ENCODE assay signal across 1 cellular context in the genomic region with DNA sequence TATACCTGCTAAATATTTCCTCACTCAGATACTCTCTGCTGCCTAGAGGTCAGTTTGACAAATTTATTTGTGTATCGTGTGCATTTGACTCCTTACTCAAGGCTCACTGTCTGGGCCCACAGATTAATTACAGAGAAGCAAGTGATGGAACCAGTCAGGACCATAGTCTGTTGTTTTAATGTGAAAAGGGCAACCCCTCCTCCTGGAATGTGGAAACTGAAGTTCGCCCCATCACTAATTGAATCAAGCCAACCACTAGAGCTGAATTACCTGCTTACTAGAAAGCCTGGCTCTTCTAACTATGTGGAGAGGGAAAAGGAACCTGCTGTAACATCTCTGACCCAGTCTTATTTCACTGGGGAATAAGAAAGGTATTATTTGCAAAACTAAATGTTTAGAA.
TF ChIP-seq lines count a peak whose summit lies in the region.

No MANE protein-coding gene starts in this region.

TF ChIP-seq in HepG2, 621 proteins besides CTCF, POLR2A, EP300 and RAD21:
- TF ChIP-seq, protein P1, sequence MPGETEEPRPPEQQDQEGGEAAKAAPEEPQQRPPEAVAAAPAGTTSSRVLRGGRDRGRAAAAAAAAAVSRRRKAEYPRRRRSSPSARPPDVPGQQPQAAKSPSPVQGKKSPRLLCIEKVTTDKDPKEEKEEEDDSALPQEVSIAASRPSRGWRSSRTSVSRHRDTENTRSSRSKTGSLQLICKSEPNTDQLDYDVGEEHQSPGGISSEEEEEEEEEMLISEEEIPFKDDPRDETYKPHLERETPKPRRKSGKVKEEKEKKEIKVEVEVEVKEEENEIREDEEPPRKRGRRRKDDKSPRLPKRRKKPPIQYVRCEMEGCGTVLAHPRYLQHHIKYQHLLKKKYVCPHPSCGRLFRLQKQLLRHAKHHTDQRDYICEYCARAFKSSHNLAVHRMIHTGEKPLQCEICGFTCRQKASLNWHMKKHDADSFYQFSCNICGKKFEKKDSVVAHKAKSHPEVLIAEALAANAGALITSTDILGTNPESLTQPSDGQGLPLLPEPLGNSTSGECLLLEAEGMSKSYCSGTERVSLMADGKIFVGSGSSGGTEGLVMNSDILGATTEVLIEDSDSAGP (CRISPR knock-in tag; IDR thresholded peaks at IDR 0.05; ENCODE audit: borderline replicate concordance) = no peak
- no peak for TF ChIP-seq MBD4 (IDR thresholded peaks at IDR 0.05; ENCODE audit: borderline replicate concordance, low read length)
- TF ChIP-seq, protein P2, sequence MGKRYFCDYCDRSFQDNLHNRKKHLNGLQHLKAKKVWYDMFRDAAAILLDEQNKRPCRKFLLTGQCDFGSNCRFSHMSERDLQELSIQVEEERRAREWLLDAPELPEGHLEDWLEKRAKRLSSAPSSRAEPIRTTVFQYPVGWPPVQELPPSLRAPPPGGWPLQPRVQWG (CRISPR knock-in tag; IDR thresholded peaks at IDR 0.05; ENCODE audit: borderline replicate concordance, low read depth) = no peak
- no peak for TF ChIP-seq ZNF138 (CRISPR knock-in tag; IDR thresholded peaks at IDR 0.05; ENCODE audit: low read depth)
- TF ChIP-seq, protein P3, sequence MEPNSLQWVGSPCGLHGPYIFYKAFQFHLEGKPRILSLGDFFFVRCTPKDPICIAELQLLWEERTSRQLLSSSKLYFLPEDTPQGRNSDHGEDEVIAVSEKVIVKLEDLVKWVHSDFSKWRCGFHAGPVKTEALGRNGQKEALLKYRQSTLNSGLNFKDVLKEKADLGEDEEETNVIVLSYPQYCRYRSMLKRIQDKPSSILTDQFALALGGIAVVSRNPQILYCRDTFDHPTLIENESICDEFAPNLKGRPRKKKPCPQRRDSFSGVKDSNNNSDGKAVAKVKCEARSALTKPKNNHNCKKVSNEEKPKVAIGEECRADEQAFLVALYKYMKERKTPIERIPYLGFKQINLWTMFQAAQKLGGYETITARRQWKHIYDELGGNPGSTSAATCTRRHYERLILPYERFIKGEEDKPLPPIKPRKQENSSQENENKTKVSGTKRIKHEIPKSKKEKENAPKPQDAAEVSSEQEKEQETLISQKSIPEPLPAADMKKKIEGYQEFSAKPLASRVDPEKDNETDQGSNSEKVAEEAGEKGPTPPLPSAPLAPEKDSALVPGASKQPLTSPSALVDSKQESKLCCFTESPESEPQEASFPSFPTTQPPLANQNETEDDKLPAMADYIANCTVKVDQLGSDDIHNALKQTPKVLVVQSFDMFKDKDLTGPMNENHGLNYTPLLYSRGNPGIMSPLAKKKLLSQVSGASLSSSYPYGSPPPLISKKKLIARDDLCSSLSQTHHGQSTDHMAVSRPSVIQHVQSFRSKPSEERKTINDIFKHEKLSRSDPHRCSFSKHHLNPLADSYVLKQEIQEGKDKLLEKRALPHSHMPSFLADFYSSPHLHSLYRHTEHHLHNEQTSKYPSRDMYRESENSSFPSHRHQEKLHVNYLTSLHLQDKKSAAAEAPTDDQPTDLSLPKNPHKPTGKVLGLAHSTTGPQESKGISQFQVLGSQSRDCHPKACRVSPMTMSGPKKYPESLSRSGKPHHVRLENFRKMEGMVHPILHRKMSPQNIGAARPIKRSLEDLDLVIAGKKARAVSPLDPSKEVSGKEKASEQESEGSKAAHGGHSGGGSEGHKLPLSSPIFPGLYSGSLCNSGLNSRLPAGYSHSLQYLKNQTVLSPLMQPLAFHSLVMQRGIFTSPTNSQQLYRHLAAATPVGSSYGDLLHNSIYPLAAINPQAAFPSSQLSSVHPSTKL (CRISPR knock-in tag; IDR thresholded peaks at IDR 0.05) = no peak
- TF ChIP-seq SMC3 (IDR thresholded peaks at IDR 0.05; ENCODE audit: low read length) = no peak
- TF ChIP-seq, protein P4, sequence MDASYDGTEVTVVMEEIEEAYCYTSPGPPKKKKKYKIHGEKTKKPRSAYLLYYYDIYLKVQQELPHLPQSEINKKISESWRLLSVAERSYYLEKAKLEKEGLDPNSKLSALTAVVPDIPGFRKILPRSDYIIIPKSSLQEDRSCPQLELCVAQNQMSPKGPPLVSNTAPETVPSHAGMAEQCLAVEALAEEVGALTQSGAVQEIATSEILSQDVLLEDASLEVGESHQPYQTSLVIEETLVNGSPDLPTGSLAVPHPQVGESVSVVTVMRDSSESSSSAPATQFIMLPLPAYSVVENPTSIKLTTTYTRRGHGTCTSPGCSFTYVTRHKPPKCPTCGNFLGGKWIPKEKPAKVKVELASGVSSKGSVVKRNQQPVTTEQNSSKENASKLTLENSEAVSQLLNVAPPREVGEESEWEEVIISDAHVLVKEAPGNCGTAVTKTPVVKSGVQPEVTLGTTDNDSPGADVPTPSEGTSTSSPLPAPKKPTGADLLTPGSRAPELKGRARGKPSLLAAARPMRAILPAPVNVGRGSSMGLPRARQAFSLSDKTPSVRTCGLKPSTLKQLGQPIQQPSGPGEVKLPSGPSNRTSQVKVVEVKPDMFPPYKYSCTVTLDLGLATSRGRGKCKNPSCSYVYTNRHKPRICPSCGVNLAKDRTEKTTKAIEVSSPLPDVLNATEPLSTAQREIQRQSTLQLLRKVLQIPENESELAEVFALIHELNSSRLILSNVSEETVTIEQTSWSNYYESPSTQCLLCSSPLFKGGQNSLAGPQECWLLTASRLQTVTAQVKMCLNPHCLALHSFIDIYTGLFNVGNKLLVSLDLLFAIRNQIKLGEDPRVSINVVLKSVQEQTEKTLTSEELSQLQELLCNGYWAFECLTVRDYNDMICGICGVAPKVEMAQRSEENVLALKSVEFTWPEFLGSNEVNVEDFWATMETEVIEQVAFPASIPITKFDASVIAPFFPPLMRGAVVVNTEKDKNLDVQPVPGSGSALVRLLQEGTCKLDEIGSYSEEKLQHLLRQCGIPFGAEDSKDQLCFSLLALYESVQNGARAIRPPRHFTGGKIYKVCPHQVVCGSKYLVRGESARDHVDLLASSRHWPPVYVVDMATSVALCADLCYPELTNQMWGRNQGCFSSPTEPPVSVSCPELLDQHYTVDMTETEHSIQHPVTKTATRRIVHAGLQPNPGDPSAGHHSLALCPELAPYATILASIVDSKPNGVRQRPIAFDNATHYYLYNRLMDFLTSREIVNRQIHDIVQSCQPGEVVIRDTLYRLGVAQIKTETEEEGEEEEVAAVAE (CRISPR knock-in tag; IDR thresholded peaks at IDR 0.05; ENCODE audit: borderline replicate concordance) = no peak
- TF ChIP-seq FLYWCH1 (CRISPR knock-in tag; IDR thresholded peaks at IDR 0.05) = no peak
- TF ChIP-seq TCF12 (IDR thresholded peaks at IDR 0.05) = no peak
- TF ChIP-seq TCF12 (CRISPR knock-in tag; IDR thresholded peaks at IDR 0.05) = no peak
- no peak for TF ChIP-seq NR1H2 (CRISPR knock-in tag; IDR thresholded peaks at IDR 0.05; ENCODE audit: borderline replicate concordance, low read depth)
